ENCODE assay signal across 17 cellular contexts in the genomic region with DNA sequence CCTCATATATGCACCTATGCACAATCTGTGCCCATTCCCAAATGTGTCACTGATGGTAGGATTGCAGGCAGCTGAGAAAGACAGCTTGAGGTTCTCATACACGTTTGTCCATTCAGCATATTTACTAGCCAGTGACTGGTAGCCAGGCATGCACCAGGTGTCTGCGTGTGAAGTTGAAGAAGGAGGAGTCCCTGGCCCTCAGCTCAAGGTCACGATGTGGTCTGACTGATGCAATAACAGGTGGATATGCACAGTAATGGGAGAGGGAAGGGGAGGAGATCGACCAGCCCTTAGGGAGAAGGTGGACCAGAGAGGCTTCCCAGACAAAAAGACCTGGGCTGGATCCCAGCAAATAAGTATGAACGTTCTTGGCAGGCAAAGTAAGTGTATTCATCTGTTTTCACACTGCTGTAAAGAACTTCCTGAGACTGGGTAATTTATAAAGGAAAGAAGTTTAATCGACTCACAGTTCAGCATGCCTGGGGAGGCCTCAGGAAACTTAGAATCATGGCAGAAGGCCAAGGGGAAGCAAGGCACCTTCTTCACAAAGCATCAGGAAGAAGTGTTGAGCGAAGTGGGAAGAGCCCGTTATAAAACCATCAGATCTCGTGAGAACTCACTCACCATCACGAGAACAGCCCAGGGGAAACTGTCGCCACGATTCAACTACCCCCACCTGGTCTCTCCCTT.
"Had no signal": no experiment of that assay in that cellular context is flagged by ENCODE, and none has a peak within 500 bp of the region (broad histone marks: within the 10 kb centered on the region; RNA-seq: fewer than 3 reads in every experiment).

No MANE protein-coding gene starts in this region.

- DNase-seq: activated CD4-positive, alpha-beta T cell treated with anti-CD3 and anti-CD28 coated beads for 4 hours; activated CD8-positive, alpha-beta memory T cell treated with anti-CD3 and anti-CD28 coated beads, Interleukin-2, amount 50 U/mL, for 4 hours; activated CD8-positive, alpha-beta T cell treated with anti-CD3 and anti-CD28 coated beads for 36 hours; activated gamma-delta T cell treated with Interleukin-2 at 50 U/mL for 16 hours; activated naive CD8-positive, alpha-beta T cell treated with anti-CD3 and anti-CD28 coated beads for 36 hours; activated T-cell treated with anti-CD3 and anti-CD28 coated beads, Interleukin-2, amount 50 U/mL, for 72 hours; anterior cingulate cortex; left ventricle myocardium superior; mesendoderm; ovary; stimulated activated CD4-positive, alpha-beta T cell treated with anti-CD3 and anti-CD28 coated beads, Interleukin-4, amount 100 ng/mL, for 4 hours; stimulated activated naive CD8-positive, alpha-beta T cell treated with anti-CD3 and anti-CD28 coated beads, Interleukin-15, amount 100 ng/mL, for 72 hours; T-helper 9 cell; testis had no signal

- FAIRE-seq: frontal cortex, keratinocyte had no signal

- ATAC-seq: activated CD8-positive, alpha-beta T cell treated with anti-CD3 and anti-CD28 coated beads for 36 hours; activated T-cell treated with anti-CD3 and anti-CD28 coated beads, Interleukin-2, amount 50 U/mL, for 72 hours; left ventricle myocardium superior; stimulated activated naive CD8-positive, alpha-beta T cell treated with anti-CD3 and anti-CD28 coated beads, Interleukin-15, amount 100 ng/mL, for 72 hours had no signal

- H3K27ac ChIP-seq: ovary, skin epidermis, testis had no signal

- H3K36me3 ChIP-seq: ovary had no signal

- H3K9me3 ChIP-seq: ovary, testis had no signal

- H3K27me3 ChIP-seq: ovary, testis had no signal

- H3K4me1 ChIP-seq: testis had no signal

- H3K4me3 ChIP-seq: ovary, skin epidermis, testis had no signal
